ENCODE assay signal across 10 cellular contexts in the genomic region with DNA sequence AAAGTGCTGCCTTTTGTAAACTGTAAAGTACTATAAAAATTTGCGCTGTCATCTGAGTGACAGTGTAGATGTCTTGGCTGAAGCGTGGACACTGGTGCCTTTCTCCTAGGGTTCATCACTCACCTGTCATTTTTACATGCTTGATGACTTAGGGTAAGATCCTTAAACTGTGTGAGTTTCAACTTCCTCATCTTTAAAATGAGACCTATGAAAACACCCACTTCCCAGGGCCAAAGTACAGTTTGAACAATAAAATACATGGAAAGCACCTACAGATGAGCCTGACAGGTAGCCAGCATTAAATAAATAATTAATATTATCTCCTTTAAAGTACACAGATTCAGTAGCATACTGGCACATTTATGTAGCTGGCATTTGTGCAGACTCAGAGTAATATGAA.
"Had no signal": no experiment of that assay in that cellular context is flagged by ENCODE, and none has a peak within 500 bp of the region (broad histone marks: within the 10 kb centered on the region; RNA-seq: fewer than 3 reads in every experiment).

No MANE protein-coding gene starts in this region.

- H3K9me3 ChIP-seq: HAP-1 had no signal

- H3K9ac ChIP-seq: GM23248 had no signal

- H3K36me3 ChIP-seq: HAP-1 had no signal

- DNase-seq: GM23248, GOT3, H7, HFFc6, IMR-90, KG1 had no signal

- H3K27ac ChIP-seq: GM23248 had no signal

- H2AFZ ChIP-seq: GM23248 had no signal

- FAIRE-seq: HTR-8/SVneo, K562 had no signal

- H3K4me3 ChIP-seq: GM23248, HAP-1, K562 had no signal

- ATAC-seq: HCT116, K562 had no signal
